In genomic region chr14:68656452-68656851, GRCh38 we compare ENCODE assay signal across 1 cellular context.
TF ChIP-seq lines count a peak whose summit lies in the region.

No MANE protein-coding gene starts in this region.

TF ChIP-seq in HepG2, 621 proteins besides CTCF, POLR2A, EP300 and RAD21 (continues in another document):
- TF ChIP-seq GPN1 (CRISPR knock-in tag; IDR thresholded peaks at IDR 0.05; ENCODE audit: borderline replicate concordance) (no peak), MATR3 (CRISPR knock-in tag; IDR thresholded peaks at IDR 0.05) (no peak), ZNF20 (CRISPR knock-in tag; IDR thresholded peaks at IDR 0.05) (no peak), HBP1 (CRISPR knock-in tag; IDR thresholded peaks at IDR 0.05; ENCODE audit: low read depth) (no peak), USF2 (IDR thresholded peaks at IDR 0.05; ENCODE audit: low read depth, low read length) (no peak), USF2 (CRISPR knock-in tag; IDR thresholded peaks at IDR 0.05; ENCODE audit: borderline replicate concordance) (no peak), ZNF383 (CRISPR knock-in tag; IDR thresholded peaks at IDR 0.05; ENCODE audit: borderline replicate concordance) (no peak), ZNF563 (CRISPR knock-in tag; IDR thresholded peaks at IDR 0.05) (no peak), ZNF687 (CRISPR knock-in tag; IDR thresholded peaks at IDR 0.05) (peak; percentile 30; the same call in 1 of the 2 replicates), NFE2 (CRISPR knock-in tag; IDR thresholded peaks at IDR 0.05) (no peak), SRY (CRISPR knock-in tag; IDR thresholded peaks at IDR 0.05) (no peak), FOXP1 (IDR thresholded peaks at IDR 0.05) (no peak), FOXP1 (CRISPR knock-in tag; IDR thresholded peaks at IDR 0.05) (no peak), E2F5 (CRISPR knock-in tag; conservative IDR thresholded peaks at IDR 0.05) (no peak), FOSL2 (CRISPR knock-in tag; IDR thresholded peaks at IDR 0.05) (no peak), AFF4 (CRISPR knock-in tag; IDR thresholded peaks at IDR 0.05) (no peak), ZFY (CRISPR knock-in tag; IDR thresholded peaks at IDR 0.05) (peak; percentile 40), PATZ1 (CRISPR knock-in tag; IDR thresholded peaks at IDR 0.05) (peak; percentile 83), ZNF10 (CRISPR knock-in tag; IDR thresholded peaks at IDR 0.05; ENCODE audit: borderline replicate concordance, low read depth) (no peak), HNF4A (CRISPR knock-in tag; IDR thresholded peaks at IDR 0.05) (peak; percentile 38; the same call in 1 of the 2 replicates), SNAPC5 (CRISPR knock-in tag; IDR thresholded peaks at IDR 0.05; ENCODE audit: borderline replicate concordance) (no peak), ZBTB43 (CRISPR knock-in tag; conservative IDR thresholded peaks at IDR 0.05) (no peak), ZSCAN25 (CRISPR knock-in tag; IDR thresholded peaks at IDR 0.05) (no peak), FOXC1 (CRISPR knock-in tag; IDR thresholded peaks at IDR 0.05; ENCODE audit: borderline replicate concordance) (no peak), ZBTB40 (IDR thresholded peaks at IDR 0.05) (no peak), ZBTB40 (CRISPR knock-in tag; IDR thresholded peaks at IDR 0.05) (no peak), BORCS8-MEF2B (CRISPR knock-in tag; IDR thresholded peaks at IDR 0.05) (no peak), XBP1 (CRISPR knock-in tag; IDR thresholded peaks at IDR 0.05) (no peak), NRL (CRISPR knock-in tag; IDR thresholded peaks at IDR 0.05; ENCODE audit: borderline replicate concordance) (no peak)
